In the genomic region with DNA sequence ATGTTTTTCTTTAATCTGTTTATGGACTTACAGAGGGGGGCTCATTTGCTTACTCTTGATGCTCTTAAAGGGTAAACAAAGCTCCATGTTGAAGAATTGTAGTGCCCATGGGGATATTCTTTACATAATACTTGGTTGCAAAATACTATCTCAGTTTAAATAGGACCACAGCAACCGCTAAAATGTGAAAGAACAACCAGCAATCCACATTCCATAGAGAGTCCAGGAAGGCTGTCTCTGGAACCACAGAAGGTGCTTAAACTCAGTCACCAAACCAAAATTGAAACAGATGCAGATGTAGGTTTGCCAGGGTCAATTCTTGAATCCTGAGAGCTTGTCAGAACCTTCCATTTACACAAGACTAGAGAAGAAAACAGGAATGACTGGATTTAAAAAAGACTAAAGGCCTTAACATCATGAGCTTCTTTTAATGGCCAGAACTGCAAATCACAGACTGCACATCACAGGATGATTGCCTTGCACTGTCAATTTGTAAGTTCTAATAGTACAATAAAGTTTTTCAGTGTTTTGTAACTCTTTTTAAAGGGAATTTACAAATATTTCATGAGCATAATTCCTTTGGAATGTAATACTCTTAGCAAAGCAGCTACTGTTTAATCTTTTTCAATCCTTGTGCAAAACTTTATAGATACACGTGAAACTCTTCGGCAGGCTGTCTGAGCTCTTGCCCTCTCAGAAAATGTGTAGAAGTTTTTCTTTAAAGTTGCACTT, we compare ENCODE assay signal across 21 cellular contexts.
DNase-seq lines count a peak whose midpoint lies in the region; ATAC-seq and TF ChIP-seq lines count a peak whose summit lies in the region.
"Had no signal": no experiment of that assay in that cellular context is flagged by ENCODE, and none has a peak within 500 bp of the region (broad histone marks: within the 10 kb centered on the region; RNA-seq: fewer than 3 reads in every experiment).

No MANE protein-coding gene starts in this region.

- H3K27me3 Mint-ChIP-seq in activated CD8-positive, alpha-beta T cell treated with anti-CD3 and anti-CD28 coated beads for 36 hours, result no peaks in the 10 kb centered on the region
- H3K27me3 Mint-ChIP-seq in WTC11 (ENCODE audit: low read depth), result no peaks in the 10 kb centered on the region
- H3K27me3 Mint-ChIP-seq: activated T-helper 17 cell treated with anti-CD3 and anti-CD28 coated beads, Interleukin-2, amount 50 U/mL, for 72 hours; CD4-positive, alpha-beta T cell had no signal

- no peak for TF ChIP-seq CTCF in AG09319 (IDR thresholded peaks at IDR 0.05; ENCODE audit: low read depth, low read length)
- no peak for TF ChIP-seq CTCF in activated CD8-positive, alpha-beta T cell treated with anti-CD3 and anti-CD28 coated beads for 36 hours (IDR thresholded peaks at IDR 0.05)
- no peak for TF ChIP-seq CTCF in WTC11 (IDR thresholded peaks at IDR 0.05)

- peaks cover 3% of the 10 kb centered on the region for H3K9me3 Mint-ChIP-seq in activated CD8-positive, alpha-beta T cell treated with anti-CD3 and anti-CD28 coated beads for 36 hours
- 0 out of 2 replicates have a peak, but pooled peaks cover 6% of the 10 kb centered on the region for H3K9me3 Mint-ChIP-seq in WTC11

- intact Hi-C loops in activated CD8-positive, alpha-beta T cell treated with anti-CD3 and anti-CD28 coated beads for 36 hours (cut with micrococcal nuclease), result no loop called here

- H3K36me3 Mint-ChIP-seq in activated CD8-positive, alpha-beta T cell treated with anti-CD3 and anti-CD28 coated beads for 36 hours (ENCODE audit: low read depth), result no peaks in the 10 kb centered on the region
- no peaks in the 10 kb centered on the region for H3K36me3 Mint-ChIP-seq in WTC11
- H3K36me3 Mint-ChIP-seq: activated naive CD4-positive, alpha-beta T cell treated with anti-CD3 and anti-CD28 coated beads, Interleukin-2, amount 50 U/mL, for 72 hours; stimulated activated effector memory CD8-positive, alpha-beta T cell treated with anti-CD3 and anti-CD28 coated beads, Interleukin-12 subunit alpha, Interleukin-12 subunit beta, amount 100 ng/mL, for 72 hours had no signal

- no peaks in the 10 kb centered on the region for H3K4me1 Mint-ChIP-seq in activated CD8-positive, alpha-beta T cell treated with anti-CD3 and anti-CD28 coated beads for 36 hours (ENCODE audit: low read depth)
- H3K4me1 Mint-ChIP-seq in WTC11, result peaks cover 8% of the 10 kb centered on the region
- H3K4me1 Mint-ChIP-seq: activated T-helper 17 cell treated with anti-CD3 and anti-CD28 coated beads, Interleukin-2, amount 50 U/mL, for 72 hours; stimulated activated effector memory CD8-positive, alpha-beta T cell treated with anti-CD3 and anti-CD28 coated beads, Interleukin-12 subunit alpha, Interleukin-12 subunit beta, amount 100 ng/mL, for 72 hours had no signal

- no peak for ATAC-seq in activated CD8-positive, alpha-beta T cell treated with anti-CD3 and anti-CD28 coated beads for 36 hours
- ATAC-seq in WTC11, result no peak
- ATAC-seq: activated naive CD4-positive, alpha-beta T cell treated with anti-CD3 and anti-CD28 coated beads, Interleukin-2, amount 50 U/mL, for 72 hours; activated T-helper 17 cell treated with anti-CD3 and anti-CD28 coated beads, Interleukin-2, amount 50 U/mL, for 72 hours; stimulated activated effector memory CD8-positive, alpha-beta T cell treated with anti-CD3 and anti-CD28 coated beads, Interleukin-12 subunit alpha, Interleukin-12 subunit beta, amount 100 ng/mL, for 72 hours had no signal

- CTCF ChIA-PET in activated CD8-positive, alpha-beta T cell treated with anti-CD3 and anti-CD28 coated beads for 36 hours (lab: Charles Lee), result interaction anchor here (1.0 kb wide), 1 partner anchor 10 kb away, joined by 3 read pairs; no protein-coding TSS in a partner anchor
- CTCF ChIA-PET in WTC11 (lab: Charles Lee), result interaction anchor here (1.5 kb wide), 1 partner anchor 23 kb away, joined by 6 read pairs; no protein-coding TSS in a partner anchor

- no peak overlapping the region for H3K27ac Mint-ChIP-seq in activated CD8-positive, alpha-beta T cell treated with anti-CD3 and anti-CD28 coated beads for 36 hours
- H3K27ac Mint-ChIP-seq in WTC11, result no peak overlapping the region; the same call in 1 of the 2 replicates
- H3K27ac Mint-ChIP-seq: activated naive CD4-positive, alpha-beta T cell treated with anti-CD3 and anti-CD28 coated beads, Interleukin-2, amount 50 U/mL, for 72 hours; activated T-helper 17 cell treated with anti-CD3 and anti-CD28 coated beads, Interleukin-2, amount 50 U/mL, for 72 hours; CD4-positive, alpha-beta T cell; stimulated activated effector memory CD8-positive, alpha-beta T cell treated with anti-CD3 and anti-CD28 coated beads, Interleukin-12 subunit alpha, Interleukin-12 subunit beta, amount 100 ng/mL, for 72 hours had no signal

- DNase-seq in AG09319 (ENCODE audit: extremely low read depth, low read depth), result peak; percentile 2
- peak; percentile 5 for DNase-seq in HS-5 (ENCODE audit: low read depth)
- DNase-seq in astrocyte of the hippocampus (ENCODE audit: low read depth, low spot score), result peak; percentile 1
- peak; percentile 0 for DNase-seq in non-pigmented ciliary epithelial cell (ENCODE audit: low read depth)
- no peak for DNase-seq in activated CD8-positive, alpha-beta T cell treated with anti-CD3 and anti-CD28 coated beads for 36 hours
- no peak for DNase-seq in activated gamma-delta T cell treated with Interleukin-2 at 50 U/mL for 16 hours
- no peak for DNase-seq in activated CD4-positive, CD25-positive, alpha-beta regulatory T cell treated with anti-CD3 and anti-CD28 coated beads, Interleukin-2, amount 50 U/mL, for 72 hours
- DNase-seq in WTC11 (ENCODE audit: low spot score), result no peak
- DNase-seq: activated CD4-positive, alpha-beta T cell treated with anti-CD3 and anti-CD28 coated beads, Interleukin-2, amount 50 U/mL, for 1 hour; CD4-positive, alpha-beta T cell; glutamatergic neuron; Kasumi-1; kidney glomerular epithelial cell; NCI-H1694 treated with DMSO at 0.1 percent for 48 hours; NCI-H2171 treated with DMSO at 0.1 percent for 48 hours; SK-N-SH; T-helper 2 cell; WERI-Rb-1 had no signal

- POLR2A ChIA-PET in activated CD8-positive, alpha-beta T cell treated with anti-CD3 and anti-CD28 coated beads for 36 hours (lab: Charles Lee), result no interaction called here
- POLR2A ChIA-PET in WTC11 (lab: Charles Lee), result no interaction called here

- H3K4me3 Mint-ChIP-seq in activated CD8-positive, alpha-beta T cell treated with anti-CD3 and anti-CD28 coated beads for 36 hours, result no peak overlapping the region
- no peak overlapping the region for H3K4me3 Mint-ChIP-seq in WTC11
- H3K4me3 Mint-ChIP-seq: activated T-helper 17 cell treated with anti-CD3 and anti-CD28 coated beads, Interleukin-2, amount 50 U/mL, for 72 hours; CD4-positive, alpha-beta T cell; stimulated activated effector memory CD8-positive, alpha-beta T cell treated with anti-CD3 and anti-CD28 coated beads, Interleukin-12 subunit alpha, Interleukin-12 subunit beta, amount 100 ng/mL, for 72 hours had no signal

TF ChIP-seq in WTC11, 78 proteins besides CTCF, POLR2A, EP300 and RAD21:
- TF ChIP-seq ESRRA (CRISPR knock-in tag; IDR thresholded peaks at IDR 0.05; ENCODE audit: borderline replicate concordance) (no peak), RORB (CRISPR knock-in tag; IDR thresholded peaks at IDR 0.05) (no peak)
- TF ChIP-seq, protein P1, sequence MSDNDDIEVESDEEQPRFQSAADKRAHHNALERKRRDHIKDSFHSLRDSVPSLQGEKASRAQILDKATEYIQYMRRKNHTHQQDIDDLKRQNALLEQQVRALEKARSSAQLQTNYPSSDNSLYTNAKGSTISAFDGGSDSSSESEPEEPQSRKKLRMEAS (CRISPR knock-in tag; IDR thresholded peaks at IDR 0.05), result no peak

Comparison
In these comparisons a context has a peak if more than half of its experiments do, and no peak if none do; other contexts are left out.
1. DNase-seq: peak in AG09319 (single experiment), HS-5 (single experiment), astrocyte of the hippocampus (single experiment) and non-pigmented ciliary epithelial cell (single experiment); none in activated CD8-positive, alpha-beta T cell treated with anti-CD3 and anti-CD28 coated beads for 36 hours (single experiment), activated gamma-delta T cell treated with Interleukin-2 at 50 U/mL for 16 hours (single experiment), activated CD4-positive, CD25-positive, alpha-beta regulatory T cell treated with anti-CD3 and anti-CD28 coated beads, Interleukin-2, amount 50 U/mL, for 72 hours (single experiment) and WTC11 (single experiment).